Comparison of ENCODE assay signal across 26 cellular contexts in genomic region chr4:31682796-31683195, GRCh38.
A peak's percentile ranks its signal among the peaks of the same experiment; 100 is the strongest.
DNase-seq lines count a peak whose midpoint lies in the region; ATAC-seq, FAIRE-seq and TF ChIP-seq lines count a peak whose summit lies in the region.
"Had no signal": no experiment of that assay in that cellular context is flagged by ENCODE, and none has a peak within 500 bp of the region (broad histone marks: within the 10 kb centered on the region; RNA-seq: fewer than 3 reads in every experiment).

No MANE protein-coding gene starts in this region.

- no peak for TF ChIP-seq CTCF in choroid plexus epithelial cell (conservative IDR thresholded peaks at IDR 0.05; ENCODE audit: low read depth, low read length)
- no peak for TF ChIP-seq CTCF in MM.1S (IDR thresholded peaks at IDR 0.05; ENCODE audit: low read length)

- FAIRE-seq in urothelium cell line (lab: Jason Lieb, UNC) = no peak
- FAIRE-seq: GM12891 had no signal

- H3K4me3 ChIP-seq in SJCRH30 = no peak overlapping the region
- no peak overlapping the region for H3K4me3 ChIP-seq in choroid plexus epithelial cell (ENCODE audit: low read depth, low read length)
- no peak overlapping the region for H3K4me3 ChIP-seq in MM.1S (ENCODE audit: low read length)
- H3K4me3 ChIP-seq: SK-N-MC had no signal

- H3K27ac ChIP-seq in SJCRH30 (no peak overlapping the region), MM.1S (ENCODE audit: low read length) (no peak overlapping the region)
- H3K27ac ChIP-seq: C4-2B, SK-N-MC had no signal

- H3K9ac ChIP-seq in MM.1S (ENCODE audit: low read length) = no peak overlapping the region

- DNase-seq in SJCRH30 (peak; percentile 75 to 89), choroid plexus epithelial cell (ENCODE audit: low read depth) (peak; percentile 54), iris pigment epithelial cell (ENCODE audit: low read depth) (peak; percentile 2), urothelium cell line (ENCODE audit: low spot score) (peak; percentile 11), MM.1S (no peak)
- DNase-seq in activated naive CD4-positive, alpha-beta T cell treated with Interleukin-2 at 50 U/mL for 16 hours = no peak
- DNase-seq: Caco-2; CD8-positive, alpha-beta T cell; DMS79; EL; GDM1; H9; HFFc6; NCI-H1092; NCI-H1417 treated with DMSO at 0.1 percent for 48 hours; NCI-H1694 treated with DMSO at 0.1 percent for 48 hours; NCI-H2081; NCI-H2227 treated with DMSO at 0.1 percent for 48 hours; NCI-H526 treated with DMSO at 0.1 percent for 48 hours; RPMI8226; SHP77 had no signal

- no peak overlapping the region for H3K4me2 ChIP-seq in MM.1S (ENCODE audit: low read depth, low read length)

- no peaks in the 10 kb centered on the region for H3K27me3 ChIP-seq in SJCRH30
- no peaks in the 10 kb centered on the region for H3K27me3 ChIP-seq in MM.1S (replicated peaks; ENCODE audit: insufficient read depth, low read length)

- no peaks in the 10 kb centered on the region for H3K79me2 ChIP-seq in MM.1S (ENCODE audit: low read length)

- H4K20me1 ChIP-seq in MM.1S (ENCODE audit: insufficient read depth, low read length) = no peaks in the 10 kb centered on the region

- no peaks in the 10 kb centered on the region for H3K9me2 ChIP-seq in MM.1S (replicated peaks; ENCODE audit: insufficient read depth, low read length)

- no peaks in the 10 kb centered on the region for H3F3A ChIP-seq in MM.1S (ENCODE audit: insufficient read depth, low read length)

- ATAC-seq in HG02884 (IDR thresholded peaks at IDR 0.05; ENCODE audit: unreplicated experiment) = no peak
- ATAC-seq in HG03378 (IDR thresholded peaks at IDR 0.05; ENCODE audit: unreplicated experiment) = no peak
- ATAC-seq: CD8-positive, alpha-beta T cell had no signal

- H3K4me1 ChIP-seq in SJCRH30 (peaks cover 4% of the 10 kb centered on the region; the same call in 1 of the 2 replicates), MM.1S (ENCODE audit: low read length) (no peaks in the 10 kb centered on the region)
- H3K4me1 ChIP-seq: Caco-2 had no signal

- no peaks in the 10 kb centered on the region for H3K9me3 ChIP-seq in SJCRH30 (replicated peaks)
- H3K9me3 ChIP-seq in MM.1S (replicated peaks; ENCODE audit: insufficient read depth, low read length) = no peaks in the 10 kb centered on the region
- H3K9me3 ChIP-seq: Caco-2 had no signal

- no peak overlapping the region for H2AFZ ChIP-seq in MM.1S (ENCODE audit: low read length)

- H3K36me3 ChIP-seq in SJCRH30 (no peaks in the 10 kb centered on the region), MM.1S (replicated peaks; ENCODE audit: insufficient read depth, low read length) (no peaks in the 10 kb centered on the region)

Comparison
In these comparisons a context has a peak if more than half of its experiments do, and no peak if none do; other contexts are left out.
1. DNase-seq: peak in SJCRH30 (2 of 2), choroid plexus epithelial cell (single experiment), iris pigment epithelial cell (single experiment) and urothelium cell line (single experiment); none in activated naive CD4-positive, alpha-beta T cell treated with Interleukin-2 at 50 U/mL for 16 hours (single experiment) and MM.1S (single experiment).